ENCODE assay signal across 12 cellular contexts in the genomic region with DNA sequence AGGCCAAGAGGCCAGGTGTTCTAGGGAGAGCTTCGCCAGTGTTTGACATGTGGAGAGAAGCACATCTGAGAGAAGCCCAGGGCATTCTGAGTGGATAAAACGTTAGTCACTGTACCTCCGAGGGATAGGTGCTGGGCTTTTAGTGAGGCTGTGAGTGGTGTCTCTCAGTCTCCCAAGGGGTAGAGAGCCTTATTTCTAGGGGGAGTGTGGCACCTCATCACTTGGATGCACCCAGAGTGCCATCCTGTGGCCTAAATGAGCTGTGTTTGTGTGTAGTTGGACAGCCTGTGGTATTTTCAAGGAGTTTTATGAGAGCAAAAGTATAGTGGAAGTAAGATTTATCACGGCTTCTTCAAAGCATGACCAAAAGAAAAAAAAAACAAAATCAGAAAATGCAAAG.
DNase-seq lines count a peak whose midpoint lies in the region; ATAC-seq, FAIRE-seq and TF ChIP-seq lines count a peak whose summit lies in the region.
"Had no signal": no experiment of that assay in that cellular context is flagged by ENCODE, and none has a peak within 500 bp of the region (broad histone marks: within the 10 kb centered on the region; RNA-seq: fewer than 3 reads in every experiment).

No MANE protein-coding gene starts in this region.

- no peaks in the 10 kb centered on the region for H3K79me2 ChIP-seq in GM12878 (ENCODE audit: control insufficient read depth, insufficient read depth, low read length)

- no peak for TF ChIP-seq RAD21 in GM12878 (IDR thresholded peaks at IDR 0.05; ENCODE audit: insufficient read depth, low read depth, low read length)

- no peak for TF ChIP-seq EP300 in GM12878 (IDR thresholded peaks at IDR 0.05; ENCODE audit: borderline replicate concordance in 1 of 2, control insufficient read depth in 1 of 2, low read depth in 2 of 2, low read length in 2 of 2)

- no peak for TF ChIP-seq CTCF in Calu3 (IDR thresholded peaks at IDR 0.05; ENCODE audit: unreplicated experiment)
- TF ChIP-seq CTCF in NB4 (IDR thresholded peaks at IDR 0.05; ENCODE audit: low read depth, low read length): no peak
- TF ChIP-seq CTCF in GM12878 (IDR thresholded peaks at IDR 0.05 in 2 of 3, conservative IDR thresholded peaks at IDR 0.05 in 1 of 3; ENCODE audit: control insufficient read depth in 2 of 3, extremely low read depth in 1 of 3, insufficient read depth in 1 of 3, low read depth in 3 of 3, low read length in 3 of 3): no peak

- H3K27ac Mint-ChIP-seq in Calu3 (ENCODE audit: unreplicated experiment): no peak overlapping the region

- H3K4me3 ChIP-seq in NB4 (ENCODE audit: low read depth, low read length): no peak overlapping the region
- no peak overlapping the region for H3K4me3 ChIP-seq in GM12878
- H3K4me3 ChIP-seq in effector memory CD4-positive, alpha-beta T cell (ENCODE audit: insufficient read depth, low read depth, low read length, poor library complexity, severe bottlenecking): no peak overlapping the region
- H3K4me3 ChIP-seq: coronary artery, skin epidermis had no signal

- no peaks in the 10 kb centered on the region for H3K4me1 Mint-ChIP-seq in Calu3 (ENCODE audit: low read depth, unreplicated experiment)

- WGBS in GM12878 (ENCODE audit: insufficient coverage, insufficient replicate concordance, low lambda C conversion rate, missing lambda C conversion rate): 15% methylated on average over 4 of the region's 4 CpGs

- no peak for ATAC-seq in GM12878
- ATAC-seq in HG02870 (IDR thresholded peaks at IDR 0.05; ENCODE audit: unreplicated experiment): no peak

- no peak overlapping the region for H3K27ac ChIP-seq in GM12878 (ENCODE audit: control insufficient read depth, insufficient read depth)
- no peak overlapping the region for H3K27ac ChIP-seq in effector memory CD4-positive, alpha-beta T cell (ENCODE audit: insufficient read depth, low read length, poor library complexity, severe bottlenecking)
- H3K27ac ChIP-seq: coronary artery, skin epidermis had no signal

- no peaks in the 10 kb centered on the region for H3K36me3 ChIP-seq in GM12878 (ENCODE audit: control insufficient read depth in 2 of 2, insufficient read depth in 2 of 2, low read length in 1 of 2)
- no peaks in the 10 kb centered on the region for H3K36me3 ChIP-seq in effector memory CD4-positive, alpha-beta T cell (ENCODE audit: control insufficient read depth, insufficient read depth, low read length)

- H3K9me3 Mint-ChIP-seq in Calu3 (ENCODE audit: low read depth, unreplicated experiment): peaks cover 3% of the 10 kb centered on the region

- no peak overlapping the region for H3K4me2 ChIP-seq in GM12878 (ENCODE audit: control insufficient read depth, insufficient read depth)

- no peaks in the 10 kb centered on the region for H4K20me1 ChIP-seq in GM12878 (ENCODE audit: control insufficient read depth, insufficient read depth)

- POLR2A ChIA-PET in GM12878 (lab: Charles Lee): no interaction called here

- H3K27me3 Mint-ChIP-seq in Calu3 (ENCODE audit: unreplicated experiment): no peaks in the 10 kb centered on the region

- no peaks in the 10 kb centered on the region for H3K36me3 Mint-ChIP-seq in Calu3 (ENCODE audit: insufficient read depth, unreplicated experiment)

- in situ Hi-C loops in GM12878 (cut with MboI): no loop called here

- RAD21 ChIA-PET in GM12878 (lab: Charles Lee; ENCODE audit: unreplicated experiment): no interaction called here

- DNase-seq in Calu3 (peak; percentile 41), NB4 (ENCODE audit: low read depth) (peak; percentile 8), GM12878 (ENCODE audit: low read depth, low spot score) (no peak), medulla oblongata (ENCODE audit: extremely low spot score) (peak; percentile 22), OCI-M1 (lab: John Stamatoyannopoulos, UW) (no peak), AG08395 (ENCODE audit: low spot score) (no peak)
- no peak for DNase-seq in effector memory CD4-positive, alpha-beta T cell
- DNase-seq: Karpas-422 had no signal

- BruUV-seq in Calu3 (replicated peaks; lab: Mats Ljungman, UMichigan): no TSS peak
- no TSS peak for BruUV-seq in GM12878 (replicated peaks; lab: Mats Ljungman, UMichigan)

- H2AFZ ChIP-seq in GM12878 (ENCODE audit: control insufficient read depth, low read depth, low read length): peak overlapping the region; percentile 4; the same call in 1 of the 2 replicates

- TF ChIP-seq POLR2A in NB4 (IDR thresholded peaks at IDR 0.05; ENCODE audit: extremely low read depth, insufficient read length) (no peak), GM12878 (IDR thresholded peaks at IDR 0.05; ENCODE audit: low read depth, low read length) (no peak)

- intact Hi-C loops in Calu3 (cut with micrococcal nuclease; ENCODE audit: unreplicated experiment): loop anchor here (5.0 kb wide), 1 partner anchor 1612 kb away; no protein-coding TSS in a partner anchor
- intact Hi-C loops in GM12878 (cut with micrococcal nuclease; ENCODE audit: unreplicated experiment): no loop called here

- H3K9ac ChIP-seq in GM12878 (ENCODE audit: control insufficient read depth, insufficient read depth, low read length): no peak overlapping the region

- H3K4me1 ChIP-seq in GM12878 (ENCODE audit: control insufficient read depth, insufficient read depth, low read length): no peaks in the 10 kb centered on the region
- H3K4me1 ChIP-seq in effector memory CD4-positive, alpha-beta T cell (ENCODE audit: control insufficient read depth, insufficient read depth, low read length, poor library complexity, severe bottlenecking): no peaks in the 10 kb centered on the region

- no peaks in the 10 kb centered on the region for H3K9me3 ChIP-seq in GM12878 (replicated peaks; ENCODE audit: control insufficient read depth, insufficient read depth, low read length)
- no peaks in the 10 kb centered on the region for H3K9me3 ChIP-seq in effector memory CD4-positive, alpha-beta T cell (ENCODE audit: control insufficient read depth, low read length)

- H3K4me3 Mint-ChIP-seq in Calu3 (ENCODE audit: low read depth, unreplicated experiment): no peak overlapping the region

- CTCF ChIA-PET in Calu3 (lab: Charles Lee) (interaction anchor here (1.0 kb wide), 1 partner anchor 1614 kb away, joined by 3 read pairs; no protein-coding TSS in a partner anchor), GM12878 (lab: Yijun Ruan, JAX) (interaction anchor here (0.6 to 1.1 kb wide), 3 partner anchors 93 to 1619 kb away, joined by 4 to 5 read pairs (median 4); no protein-coding TSS in a partner anchor)

- H3K27me3 ChIP-seq in GM12878 (replicated peaks in 1 of 2; ENCODE audit: control insufficient read depth in 2 of 2, insufficient read depth in 2 of 2, low read length in 1 of 2): no peaks in the 10 kb centered on the region
- H3K27me3 ChIP-seq in effector memory CD4-positive, alpha-beta T cell (replicated peaks; ENCODE audit: control insufficient read depth, insufficient read depth, low read length, poor library complexity, severe bottlenecking): no peaks in the 10 kb centered on the region

- FAIRE-seq in GM12878 (lab: Jason Lieb, UNC): no peak
- FAIRE-seq: GM12891 had no signal

- SMC1A ChIA-PET in GM12878 (lab: Charles Lee; ENCODE audit: uncharacterized antibody, unreplicated experiment): no interaction called here

TF ChIP-seq in GM12878, 131 proteins besides CTCF, POLR2A, EP300 and RAD21:
- TF ChIP-seq, protein P1, sequence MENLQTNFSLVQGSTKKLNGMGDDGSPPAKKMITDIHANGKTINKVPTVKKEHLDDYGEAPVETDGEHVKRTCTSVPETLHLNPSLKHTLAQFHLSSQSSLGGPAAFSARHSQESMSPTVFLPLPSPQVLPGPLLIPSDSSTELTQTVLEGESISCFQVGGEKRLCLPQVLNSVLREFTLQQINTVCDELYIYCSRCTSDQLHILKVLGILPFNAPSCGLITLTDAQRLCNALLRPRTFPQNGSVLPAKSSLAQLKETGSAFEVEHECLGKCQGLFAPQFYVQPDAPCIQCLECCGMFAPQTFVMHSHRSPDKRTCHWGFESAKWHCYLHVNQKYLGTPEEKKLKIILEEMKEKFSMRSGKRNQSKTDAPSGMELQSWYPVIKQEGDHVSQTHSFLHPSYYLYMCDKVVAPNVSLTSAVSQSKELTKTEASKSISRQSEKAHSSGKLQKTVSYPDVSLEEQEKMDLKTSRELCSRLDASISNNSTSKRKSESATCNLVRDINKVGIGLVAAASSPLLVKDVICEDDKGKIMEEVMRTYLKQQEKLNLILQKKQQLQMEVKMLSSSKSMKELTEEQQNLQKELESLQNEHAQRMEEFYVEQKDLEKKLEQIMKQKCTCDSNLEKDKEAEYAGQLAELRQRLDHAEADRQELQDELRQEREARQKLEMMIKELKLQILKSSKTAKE (IDR thresholded peaks at IDR 0.05; ENCODE audit: low read depth, poor library complexity, severe bottlenecking): no peak
- TF ChIP-seq GABPA (IDR thresholded peaks at IDR 0.05; ENCODE audit: low read depth): no peak
TF ChIP-seq in GM12878: peak in this region for 0.

Comparison
In these comparisons a context has a peak if more than half of its experiments do, and no peak if none do; other contexts are left out.
1. DNase-seq: peak in Calu3 (single experiment), NB4 (single experiment) and medulla oblongata (single experiment); none in GM12878 (single experiment), OCI-M1 (single experiment), AG08395 (single experiment) and effector memory CD4-positive, alpha-beta T cell (0 of 3).